24 cellular contexts compared by ENCODE assay signal in genomic region chr1:32626176-32626575, GRCh38.
"Had no signal": no experiment of that assay in that cellular context is flagged by ENCODE, and none has a peak within 500 bp of the region (broad histone marks: within the 10 kb centered on the region; RNA-seq: fewer than 3 reads in every experiment).

No MANE protein-coding gene starts in this region.

- DNase-seq: dorsolateral prefrontal cortex; effector CD4-positive, alpha-beta T cell; foreskin fibroblast; gastrocnemius medialis; head of caudate nucleus; kidney; natural killer cell; occipital lobe; pancreas; stimulated activated CD4-positive, alpha-beta T cell treated with anti-CD3 and anti-CD28 coated beads, Interleukin-12 subunit alpha, Interleukin-12 subunit beta, amount 100 ng/mL, for 4 hours; stimulated activated CD4-positive, alpha-beta T cell treated with anti-CD3 and anti-CD28 coated beads, Interleukin-1b, Interleukin-23, amount 100 ng/mL, for 48 hours; stimulated activated CD4-positive, alpha-beta T cell treated with anti-CD3 and anti-CD28 coated beads, Interleukin-4, amount 100 ng/mL, for 1 hour; stimulated activated CD8-positive, alpha-beta memory T cell treated with anti-CD3 and anti-CD28 coated beads, Interleukin-4, amount 100 ng/mL, for 48 hours; stimulated activated naive CD4-positive, alpha-beta T cell; stimulated activated naive CD8-positive, alpha-beta T cell treated with anti-CD3 and anti-CD28 coated beads, Interleukin-15, amount 100 ng/mL, for 72 hours; thyroid gland; trophoblast cell had no signal

- H3K4me1 ChIP-seq: gastrocnemius medialis, pancreas, thyroid gland, vagina had no signal

- H3K27ac ChIP-seq: dorsolateral prefrontal cortex, epithelial cell of prostate, gastrocnemius medialis, pancreas, thyroid gland, vagina had no signal

- FAIRE-seq: kidney, pancreas had no signal

- H3K9me3 ChIP-seq: gastrocnemius medialis, pancreas, thyroid gland, vagina had no signal

- H3K4me2 ChIP-seq: smooth muscle cell had no signal

- ATAC-seq: esophagus mucosa; gastrocnemius medialis; left lobe of liver; natural killer cell; pancreas; sciatic nerve; stimulated activated naive CD8-positive, alpha-beta T cell treated with anti-CD3 and anti-CD28 coated beads, Interleukin-15, amount 100 ng/mL, for 72 hours had no signal

- H3K27me3 ChIP-seq: dorsolateral prefrontal cortex, gastrocnemius medialis, pancreas, thyroid gland, vagina had no signal

- H3K4me3 ChIP-seq: dorsolateral prefrontal cortex, gastrocnemius medialis, lung, pancreas, smooth muscle cell, thyroid gland, vagina had no signal
